In the genomic region with DNA sequence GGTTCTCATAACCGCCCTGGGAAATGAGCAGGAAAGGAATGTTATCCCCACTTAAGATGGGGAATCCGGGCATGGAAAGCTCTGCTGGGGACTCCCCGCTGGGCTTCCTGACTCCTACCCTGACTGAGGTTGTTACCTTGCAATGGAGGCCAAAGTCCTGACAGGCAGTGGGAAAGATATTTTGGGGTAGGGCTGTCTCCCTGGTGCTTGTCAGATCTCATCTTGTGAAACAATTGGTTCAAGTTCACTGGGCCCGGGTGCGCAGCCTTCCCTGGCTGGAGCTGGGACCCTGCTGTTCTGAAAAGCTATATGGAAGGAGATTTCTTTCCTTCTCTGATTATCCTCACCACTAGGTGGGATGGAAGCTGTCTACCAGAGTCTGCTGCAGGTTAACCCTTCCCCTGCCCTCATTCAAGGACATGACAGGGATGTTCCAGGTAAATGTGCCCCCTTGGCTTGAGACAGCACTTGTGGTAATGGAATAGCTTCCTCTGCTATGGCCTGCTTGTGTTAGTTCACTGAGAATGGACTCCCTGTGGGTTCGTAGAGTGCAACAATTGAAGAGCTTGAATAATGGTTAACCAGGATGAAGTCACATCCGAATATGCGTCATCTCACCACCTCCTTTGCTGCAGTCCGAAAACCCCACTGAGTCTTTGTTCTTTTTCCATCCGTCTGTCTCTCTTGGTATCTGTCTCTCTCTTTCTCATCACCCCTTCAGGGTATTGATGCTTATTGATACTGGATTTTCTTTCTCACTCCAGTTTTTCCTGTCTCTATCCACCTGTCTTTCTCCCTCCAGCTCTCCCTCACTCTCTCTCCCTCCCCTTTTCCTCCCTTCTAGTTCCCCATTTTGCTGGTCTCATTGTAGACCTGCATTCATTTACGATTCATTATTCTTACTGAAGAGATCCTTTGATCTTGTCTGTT, we compare ENCODE assay signal across 8 cellular contexts.
DNase-seq lines count a peak whose midpoint lies in the region; ATAC-seq, FAIRE-seq and TF ChIP-seq lines count a peak whose summit lies in the region.

No MANE protein-coding gene starts in this region.

- no peak for FAIRE-seq in D721Med (lab: Jason Lieb, UNC)

- intact Hi-C loops in PC-3 (cut with micrococcal nuclease), result no loop called here

- no peaks in the 10 kb centered on the region for H3K9me3 ChIP-seq in PC-3 (ENCODE audit: low read length)

- no peak overlapping the region for H3K4me3 ChIP-seq in PC-3 (ENCODE audit: low read length)

- no peaks in the 10 kb centered on the region for H3K9me3 Mint-ChIP-seq in activated naive CD4-positive, alpha-beta T cell treated with anti-CD3 and anti-CD28 coated beads, Interleukin-2, amount 50 U/mL, for 24 hours

- POLR2A ChIA-PET in PC-3 (lab: Charles Lee; ENCODE audit: unreplicated experiment), result no interaction called here

- peaks cover 35% of the 10 kb centered on the region for H3K4me1 ChIP-seq in PC-3 (ENCODE audit: insufficient read depth, low read length)

- no peak overlapping the region for H3K4me3 Mint-ChIP-seq in activated naive CD4-positive, alpha-beta T cell treated with anti-CD3 and anti-CD28 coated beads, Interleukin-2, amount 50 U/mL, for 24 hours

- no peaks in the 10 kb centered on the region for H3K36me3 Mint-ChIP-seq in activated naive CD4-positive, alpha-beta T cell treated with anti-CD3 and anti-CD28 coated beads, Interleukin-2, amount 50 U/mL, for 24 hours

- H3K79me2 ChIP-seq in PC-3 (ENCODE audit: low read length), result no peaks in the 10 kb centered on the region

- no TSS peak for BruUV-seq in PC-3 (replicated peaks; lab: Mats Ljungman, UMichigan)

- H2AFZ ChIP-seq in PC-3 (ENCODE audit: low read length), result peak overlapping the region; percentile 21; the same call in 1 of the 2 replicates

- peak overlapping the region; percentile 11; the same call in 1 of the 2 replicates for H3K9ac ChIP-seq in PC-3 (ENCODE audit: low read length)

- peak; percentile 68 for ATAC-seq in HG02840 (IDR thresholded peaks at IDR 0.05; ENCODE audit: low FRiP score, unreplicated experiment)
- ATAC-seq in PC-3, result peak; percentile 52

- H3K4me2 ChIP-seq in PC-3 (ENCODE audit: low read length), result peak overlapping the region; percentile 6; the same call in 1 of the 2 replicates

- no peaks in the 10 kb centered on the region for H4K20me1 ChIP-seq in PC-3 (ENCODE audit: low read length)

- no peaks in the 10 kb centered on the region for H3F3A ChIP-seq in PC-3 (ENCODE audit: low read length, unreplicated experiment)

- CTCF ChIA-PET in PC-3 (lab: Charles Lee), result interaction anchor here (0.5 to 0.6 kb wide), 2 partner anchors 50 to 100 kb away, joined by 3 to 4 read pairs; no protein-coding TSS in a partner anchor

- H3K27me3 ChIP-seq in PC-3 (ENCODE audit: low read length), result no peaks in the 10 kb centered on the region

- no peaks in the 10 kb centered on the region for H3K9me2 ChIP-seq in PC-3 (replicated peaks; ENCODE audit: low read length)

- DNase-seq in activated naive CD4-positive, alpha-beta T cell treated with anti-CD3 and anti-CD28 coated beads, Interleukin-2, amount 50 U/mL, for 16 hours, result no peak
- DNase-seq in PC-3 (peak; percentile 47), iPS-NIHi7 (ENCODE audit: extremely low spot score) (peak; percentile 46), D721Med (ENCODE audit: insufficient read length, low spot score) (no peak), medulla oblongata (ENCODE audit: extremely low spot score) (no peak), C1 segment of cervical spinal cord (lab: John Stamatoyannopoulos, UW) (no peak)

- H3K27ac ChIP-seq in PC-3 (ENCODE audit: low read length), result peak overlapping the region; percentile 73

- TF ChIP-seq CTCF in PC-3 (conservative IDR thresholded peaks at IDR 0.05; ENCODE audit: low read depth, low read length), result peak; percentile 21; the same call in 1 of the 2 replicates
- TF ChIP-seq CTCF in D721Med (IDR thresholded peaks at IDR 0.05; ENCODE audit: insufficient read depth, missing control alignments), result no peak

- H3K27me3 Mint-ChIP-seq in activated naive CD4-positive, alpha-beta T cell treated with anti-CD3 and anti-CD28 coated beads, Interleukin-2, amount 50 U/mL, for 24 hours, result no peaks in the 10 kb centered on the region

- H3K36me3 ChIP-seq in PC-3 (ENCODE audit: low read depth, low read length), result no peaks in the 10 kb centered on the region

- H3K27ac Mint-ChIP-seq in activated naive CD4-positive, alpha-beta T cell treated with anti-CD3 and anti-CD28 coated beads, Interleukin-2, amount 50 U/mL, for 24 hours, result peak overlapping the region; percentile 90

- H3K4me1 Mint-ChIP-seq in activated naive CD4-positive, alpha-beta T cell treated with anti-CD3 and anti-CD28 coated beads, Interleukin-2, amount 50 U/mL, for 24 hours, result peaks cover 5% of the 10 kb centered on the region

Comparison
In these comparisons a context has a peak if more than half of its experiments do, and no peak if none do; other contexts are left out.
1. DNase-seq: peak in PC-3 (single experiment) and iPS-NIHi7 (single experiment); none in activated naive CD4-positive, alpha-beta T cell treated with anti-CD3 and anti-CD28 coated beads, Interleukin-2, amount 50 U/mL, for 16 hours (single experiment), D721Med (single experiment), medulla oblongata (single experiment) and C1 segment of cervical spinal cord (0 of 14).